1 cellular context compared by ENCODE assay signal in the genomic region with DNA sequence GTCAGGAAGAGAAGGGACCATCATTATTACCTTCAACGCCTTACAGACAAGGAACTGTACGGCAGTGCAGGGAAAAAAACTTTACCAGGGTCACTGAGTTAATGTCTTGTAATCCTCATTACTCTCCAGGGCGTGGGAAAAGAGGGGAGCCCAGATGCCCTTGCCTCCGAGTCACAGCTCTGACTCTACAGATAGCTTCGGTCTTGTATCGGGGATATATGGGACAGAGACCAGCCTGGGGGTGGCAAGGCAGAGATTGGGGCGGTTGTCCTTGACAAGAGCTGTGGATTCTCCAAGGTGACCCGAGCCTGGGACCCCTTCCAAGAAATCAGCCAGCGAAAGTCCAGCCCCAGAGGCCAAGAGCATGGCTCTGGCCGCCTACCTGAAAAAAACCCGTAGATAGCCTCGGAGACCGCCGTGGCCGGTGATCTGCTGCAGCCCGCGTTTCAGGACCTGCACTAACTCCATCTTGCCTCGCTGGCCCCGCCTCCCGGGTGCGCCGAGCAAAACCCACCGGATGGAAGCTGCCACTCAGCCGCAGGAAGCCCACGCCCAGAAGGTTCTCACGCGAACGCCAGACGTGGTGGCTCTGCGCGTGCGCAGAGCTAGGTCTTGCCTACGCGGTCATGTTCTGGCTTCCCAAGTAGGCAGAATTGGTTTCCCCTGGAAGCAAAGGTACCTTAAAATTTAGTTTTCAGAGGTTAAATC.
TF ChIP-seq lines count a peak whose summit lies in the region.

A gene (minus strand): TSS at position 485 of the 708 bp plus-strand sequence. CDS start 17 bp downstream, at position 468.

TF ChIP-seq in HepG2, 621 proteins besides CTCF, POLR2A, EP300 and RAD21 (continued from another document and continues in another):
- TF ChIP-seq FLYWCH1 (CRISPR knock-in tag; IDR thresholded peaks at IDR 0.05) (no peak), ZNF781 (CRISPR knock-in tag; IDR thresholded peaks at IDR 0.05; ENCODE audit: borderline replicate concordance, not compliant biosample characterization) (no peak), ATF1 (CRISPR knock-in tag; IDR thresholded peaks at IDR 0.05) (no peak), ZNF570 (CRISPR knock-in tag; IDR thresholded peaks at IDR 0.05; ENCODE audit: borderline replicate concordance) (no peak), BHLHE40 (IDR thresholded peaks at IDR 0.05; ENCODE audit: low read length) (peak; percentile 28; the same call in 1 of the 2 replicates), GTF2F1 (IDR thresholded peaks at IDR 0.05; ENCODE audit: low read length) (no peak), ZNF3 (CRISPR knock-in tag; IDR thresholded peaks at IDR 0.05) (no peak), ZNF34 (CRISPR knock-in tag; IDR thresholded peaks at IDR 0.05; ENCODE audit: borderline replicate concordance) (no peak; the same call in 1 of the 2 replicates), LCORL (IDR thresholded peaks at IDR 0.05) (no peak), LCORL (CRISPR knock-in tag; IDR thresholded peaks at IDR 0.05) (no peak; the same call in 1 of the 2 replicates), ASH2L (IDR thresholded peaks at IDR 0.05; ENCODE audit: insufficient read length, low read depth, low read length) (peak; percentile 93), SKI (IDR thresholded peaks at IDR 0.05; ENCODE audit: partially characterized antibody) (no peak), HIVEP1 (CRISPR knock-in tag; IDR thresholded peaks at IDR 0.05) (peak; percentile 76; the same call in 1 of the 2 replicates), MBD4 (IDR thresholded peaks at IDR 0.05; ENCODE audit: borderline replicate concordance, low read length) (no peak), ZNF577 (CRISPR knock-in tag; IDR thresholded peaks at IDR 0.05; ENCODE audit: borderline replicate concordance, low read depth) (no peak), KLF15 (CRISPR knock-in tag; IDR thresholded peaks at IDR 0.05; ENCODE audit: borderline replicate concordance) (peak; percentile 56; the same call in 1 of the 2 replicates), TSC22D2 (CRISPR knock-in tag; IDR thresholded peaks at IDR 0.05; ENCODE audit: borderline replicate concordance) (peak; percentile 96), MEIS2 (CRISPR knock-in tag; IDR thresholded peaks at IDR 0.05) (no peak; the same call in 1 of the 2 replicates), ZFY (CRISPR knock-in tag; IDR thresholded peaks at IDR 0.05) (peak; percentile 73), KLF12 (CRISPR knock-in tag; IDR thresholded peaks at IDR 0.05; ENCODE audit: borderline replicate concordance) (peak; percentile 80; the same call in 1 of the 2 replicates), KDM6A (CRISPR knock-in tag; IDR thresholded peaks at IDR 0.05; ENCODE audit: low read depth) (no peak), ZNF446 (CRISPR knock-in tag; IDR thresholded peaks at IDR 0.05) (peak; percentile 67; the same call in 1 of the 2 replicates)
- TF ChIP-seq, protein P1, sequence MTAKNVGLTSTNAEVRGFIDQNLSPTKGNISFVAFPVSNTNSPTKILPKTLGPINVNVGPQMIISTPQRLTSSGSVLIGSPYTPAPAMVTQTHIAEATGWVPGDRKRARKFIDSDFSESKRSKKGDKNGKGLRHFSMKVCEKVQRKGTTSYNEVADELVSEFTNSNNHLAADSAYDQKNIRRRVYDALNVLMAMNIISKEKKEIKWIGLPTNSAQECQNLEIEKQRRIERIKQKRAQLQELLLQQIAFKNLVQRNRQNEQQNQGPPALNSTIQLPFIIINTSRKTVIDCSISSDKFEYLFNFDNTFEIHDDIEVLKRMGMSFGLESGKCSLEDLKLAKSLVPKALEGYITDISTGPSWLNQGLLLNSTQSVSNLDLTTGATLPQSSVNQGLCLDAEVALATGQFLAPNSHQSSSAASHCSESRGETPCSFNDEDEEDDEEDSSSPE (CRISPR knock-in tag; IDR thresholded peaks at IDR 0.05), result peak; percentile 76
- TF ChIP-seq, protein P2, sequence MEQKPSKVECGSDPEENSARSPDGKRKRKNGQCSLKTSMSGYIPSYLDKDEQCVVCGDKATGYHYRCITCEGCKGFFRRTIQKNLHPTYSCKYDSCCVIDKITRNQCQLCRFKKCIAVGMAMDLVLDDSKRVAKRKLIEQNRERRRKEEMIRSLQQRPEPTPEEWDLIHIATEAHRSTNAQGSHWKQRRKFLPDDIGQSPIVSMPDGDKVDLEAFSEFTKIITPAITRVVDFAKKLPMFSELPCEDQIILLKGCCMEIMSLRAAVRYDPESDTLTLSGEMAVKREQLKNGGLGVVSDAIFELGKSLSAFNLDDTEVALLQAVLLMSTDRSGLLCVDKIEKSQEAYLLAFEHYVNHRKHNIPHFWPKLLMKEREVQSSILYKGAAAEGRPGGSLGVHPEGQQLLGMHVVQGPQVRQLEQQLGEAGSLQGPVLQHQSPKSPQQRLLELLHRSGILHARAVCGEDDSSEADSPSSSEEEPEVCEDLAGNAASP (CRISPR knock-in tag; IDR thresholded peaks at IDR 0.05; ENCODE audit: borderline replicate concordance), result 0 out of 2 replicates have a peak, but pooled peaks have one; percentile 60
- TF ChIP-seq, protein P3, sequence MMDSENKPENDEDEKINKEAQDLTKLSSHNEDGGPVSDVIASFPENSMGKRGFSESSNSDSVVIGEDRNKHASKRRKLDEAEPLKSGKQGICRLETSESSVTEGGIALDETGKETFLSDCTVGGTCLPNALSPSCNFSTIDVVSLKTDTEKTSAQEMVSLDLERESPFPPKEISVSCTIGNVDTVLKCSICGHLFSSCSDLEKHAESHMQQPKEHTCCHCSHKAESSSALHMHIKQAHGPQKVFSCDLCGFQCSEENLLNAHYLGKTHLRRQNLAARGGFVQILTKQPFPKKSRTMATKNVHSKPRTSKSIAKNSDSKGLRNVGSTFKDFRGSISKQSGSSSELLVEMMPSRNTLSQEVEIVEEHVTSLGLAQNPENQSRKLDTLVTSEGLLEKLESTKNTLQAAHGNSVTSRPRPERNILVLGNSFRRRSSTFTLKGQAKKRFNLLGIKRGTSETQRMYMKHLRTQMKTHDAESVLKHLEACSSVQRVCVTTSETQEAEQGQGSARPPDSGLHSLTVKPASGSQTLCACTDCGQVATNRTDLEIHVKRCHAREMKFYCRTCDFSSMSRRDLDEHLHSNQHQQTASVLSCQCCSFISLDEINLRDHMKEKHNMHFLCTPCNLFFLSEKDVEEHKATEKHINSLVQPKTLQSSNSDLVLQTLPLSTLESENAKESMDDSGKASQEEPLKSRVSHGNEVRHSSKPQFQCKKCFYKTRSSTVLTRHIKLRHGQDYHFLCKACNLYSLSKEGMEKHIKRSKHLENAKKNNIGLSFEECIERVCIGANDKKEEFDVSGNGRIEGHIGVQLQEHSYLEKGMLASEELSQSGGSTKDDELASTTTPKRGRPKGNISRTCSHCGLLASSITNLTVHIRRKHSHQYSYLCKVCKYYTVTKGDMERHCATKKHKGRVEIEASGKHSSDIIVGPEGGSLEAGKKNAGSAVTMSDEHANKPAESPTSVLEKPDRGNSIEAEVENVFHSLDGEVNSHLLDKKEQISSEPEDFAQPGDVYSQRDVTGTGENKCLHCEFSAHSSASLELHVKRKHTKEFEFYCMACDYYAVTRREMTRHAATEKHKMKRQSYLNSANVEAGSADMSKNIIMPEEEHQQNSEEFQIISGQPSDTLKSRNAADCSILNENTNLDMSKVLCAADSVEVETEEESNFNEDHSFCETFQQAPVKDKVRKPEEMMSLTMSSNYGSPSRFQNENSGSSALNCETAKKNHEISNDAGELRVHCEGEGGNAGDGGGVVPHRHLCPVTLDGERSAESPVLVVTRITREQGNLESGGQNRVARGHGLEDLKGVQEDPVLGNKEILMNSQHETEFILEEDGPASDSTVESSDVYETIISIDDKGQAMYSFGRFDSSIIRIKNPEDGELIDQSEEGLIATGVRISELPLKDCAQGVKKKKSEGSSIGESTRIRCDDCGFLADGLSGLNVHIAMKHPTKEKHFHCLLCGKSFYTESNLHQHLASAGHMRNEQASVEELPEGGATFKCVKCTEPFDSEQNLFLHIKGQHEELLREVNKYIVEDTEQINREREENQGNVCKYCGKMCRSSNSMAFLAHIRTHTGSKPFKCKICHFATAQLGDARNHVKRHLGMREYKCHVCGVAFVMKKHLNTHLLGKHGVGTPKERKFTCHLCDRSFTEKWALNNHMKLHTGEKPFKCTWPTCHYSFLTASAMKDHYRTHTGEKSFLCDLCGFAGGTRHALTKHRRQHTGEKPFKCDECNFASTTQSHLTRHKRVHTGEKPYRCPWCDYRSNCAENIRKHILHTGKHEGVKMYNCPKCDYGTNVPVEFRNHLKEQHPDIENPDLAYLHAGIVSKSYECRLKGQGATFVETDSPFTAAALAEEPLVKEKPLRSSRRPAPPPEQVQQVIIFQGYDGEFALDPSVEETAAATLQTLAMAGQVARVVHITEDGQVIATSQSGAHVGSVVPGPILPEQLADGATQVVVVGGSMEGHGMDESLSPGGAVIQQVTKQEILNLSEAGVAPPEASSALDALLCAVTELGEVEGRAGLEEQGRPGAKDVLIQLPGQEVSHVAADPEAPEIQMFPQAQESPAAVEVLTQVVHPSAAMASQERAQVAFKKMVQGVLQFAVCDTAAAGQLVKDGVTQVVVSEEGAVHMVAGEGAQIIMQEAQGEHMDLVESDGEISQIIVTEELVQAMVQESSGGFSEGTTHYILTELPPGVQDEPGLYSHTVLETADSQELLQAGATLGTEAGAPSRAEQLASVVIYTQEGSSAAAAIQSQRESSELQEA (CRISPR knock-in tag; IDR thresholded peaks at IDR 0.05; ENCODE audit: not compliant biosample characterization), result peak; percentile 29
- TF ChIP-seq, protein P4, sequence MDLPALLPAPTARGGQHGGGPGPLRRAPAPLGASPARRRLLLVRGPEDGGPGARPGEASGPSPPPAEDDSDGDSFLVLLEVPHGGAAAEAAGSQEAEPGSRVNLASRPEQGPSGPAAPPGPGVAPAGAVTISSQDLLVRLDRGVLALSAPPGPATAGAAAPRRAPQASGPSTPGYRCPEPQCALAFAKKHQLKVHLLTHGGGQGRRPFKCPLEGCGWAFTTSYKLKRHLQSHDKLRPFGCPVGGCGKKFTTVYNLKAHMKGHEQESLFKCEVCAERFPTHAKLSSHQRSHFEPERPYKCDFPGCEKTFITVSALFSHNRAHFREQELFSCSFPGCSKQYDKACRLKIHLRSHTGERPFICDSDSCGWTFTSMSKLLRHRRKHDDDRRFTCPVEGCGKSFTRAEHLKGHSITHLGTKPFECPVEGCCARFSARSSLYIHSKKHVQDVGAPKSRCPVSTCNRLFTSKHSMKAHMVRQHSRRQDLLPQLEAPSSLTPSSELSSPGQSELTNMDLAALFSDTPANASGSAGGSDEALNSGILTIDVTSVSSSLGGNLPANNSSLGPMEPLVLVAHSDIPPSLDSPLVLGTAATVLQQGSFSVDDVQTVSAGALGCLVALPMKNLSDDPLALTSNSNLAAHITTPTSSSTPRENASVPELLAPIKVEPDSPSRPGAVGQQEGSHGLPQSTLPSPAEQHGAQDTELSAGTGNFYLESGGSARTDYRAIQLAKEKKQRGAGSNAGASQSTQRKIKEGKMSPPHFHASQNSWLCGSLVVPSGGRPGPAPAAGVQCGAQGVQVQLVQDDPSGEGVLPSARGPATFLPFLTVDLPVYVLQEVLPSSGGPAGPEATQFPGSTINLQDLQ (CRISPR knock-in tag; IDR thresholded peaks at IDR 0.05), result peak; percentile 68; the same call in 1 of the 2 replicates
- TF ChIP-seq, protein P5, sequence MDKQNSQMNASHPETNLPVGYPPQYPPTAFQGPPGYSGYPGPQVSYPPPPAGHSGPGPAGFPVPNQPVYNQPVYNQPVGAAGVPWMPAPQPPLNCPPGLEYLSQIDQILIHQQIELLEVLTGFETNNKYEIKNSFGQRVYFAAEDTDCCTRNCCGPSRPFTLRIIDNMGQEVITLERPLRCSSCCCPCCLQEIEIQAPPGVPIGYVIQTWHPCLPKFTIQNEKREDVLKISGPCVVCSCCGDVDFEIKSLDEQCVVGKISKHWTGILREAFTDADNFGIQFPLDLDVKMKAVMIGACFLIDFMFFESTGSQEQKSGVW (CRISPR knock-in tag; IDR thresholded peaks at IDR 0.05; ENCODE audit: borderline replicate concordance), result no peak
- TF ChIP-seq, protein P6, sequence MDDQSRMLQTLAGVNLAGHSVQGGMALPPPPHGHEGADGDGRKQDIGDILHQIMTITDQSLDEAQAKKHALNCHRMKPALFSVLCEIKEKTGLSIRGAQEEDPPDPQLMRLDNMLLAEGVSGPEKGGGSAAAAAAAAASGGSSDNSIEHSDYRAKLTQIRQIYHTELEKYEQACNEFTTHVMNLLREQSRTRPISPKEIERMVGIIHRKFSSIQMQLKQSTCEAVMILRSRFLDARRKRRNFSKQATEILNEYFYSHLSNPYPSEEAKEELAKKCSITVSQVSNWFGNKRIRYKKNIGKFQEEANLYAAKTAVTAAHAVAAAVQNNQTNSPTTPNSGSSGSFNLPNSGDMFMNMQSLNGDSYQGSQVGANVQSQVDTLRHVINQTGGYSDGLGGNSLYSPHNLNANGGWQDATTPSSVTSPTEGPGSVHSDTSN (CRISPR knock-in tag; IDR thresholded peaks at IDR 0.05; ENCODE audit: borderline replicate concordance), result no peak
- TF ChIP-seq, protein P7, sequence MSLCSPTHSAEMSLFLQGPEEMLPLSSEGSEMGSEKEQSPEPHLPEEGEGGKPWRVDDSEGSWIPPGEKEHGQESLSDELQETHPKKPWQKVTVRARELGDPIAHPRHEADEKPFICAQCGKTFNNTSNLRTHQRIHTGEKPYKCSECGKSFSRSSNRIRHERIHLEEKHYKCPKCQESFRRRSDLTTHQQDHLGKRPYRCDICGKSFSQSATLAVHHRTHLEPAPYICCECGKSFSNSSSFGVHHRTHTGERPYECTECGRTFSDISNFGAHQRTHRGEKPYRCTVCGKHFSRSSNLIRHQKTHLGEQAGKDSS (CRISPR knock-in tag; IDR thresholded peaks at IDR 0.05; ENCODE audit: borderline replicate concordance, low read depth), result peak; percentile 78; the same call in 1 of the 2 replicates
- TF ChIP-seq, protein P8, sequence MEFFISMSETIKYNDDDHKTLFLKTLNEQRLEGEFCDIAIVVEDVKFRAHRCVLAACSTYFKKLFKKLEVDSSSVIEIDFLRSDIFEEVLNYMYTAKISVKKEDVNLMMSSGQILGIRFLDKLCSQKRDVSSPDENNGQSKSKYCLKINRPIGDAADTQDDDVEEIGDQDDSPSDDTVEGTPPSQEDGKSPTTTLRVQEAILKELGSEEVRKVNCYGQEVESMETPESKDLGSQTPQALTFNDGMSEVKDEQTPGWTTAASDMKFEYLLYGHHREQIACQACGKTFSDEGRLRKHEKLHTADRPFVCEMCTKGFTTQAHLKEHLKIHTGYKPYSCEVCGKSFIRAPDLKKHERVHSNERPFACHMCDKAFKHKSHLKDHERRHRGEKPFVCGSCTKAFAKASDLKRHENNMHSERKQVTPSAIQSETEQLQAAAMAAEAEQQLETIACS (CRISPR knock-in tag; IDR thresholded peaks at IDR 0.05), result 0 out of 2 replicates have a peak, but pooled peaks have one; percentile 45
